In genomic region chr7:1537631-1538412, GRCh38 we compare ENCODE assay signal across 8 cellular contexts. TPM values are rescaled to one million over a fixed set of nuclear protein-coding genes. Genes with fewer than 3 reads are reported as not detected.
DNase-seq lines count a peak whose midpoint lies in the region; ATAC-seq, FAIRE-seq and TF ChIP-seq lines count a peak whose summit lies in the region.

No MANE protein-coding gene starts in this region.

- no peak for FAIRE-seq in H54 (lab: Jason Lieb, UNC)

- DNase-seq in H54 (ENCODE audit: insufficient read length, low spot score) (peak; percentile 96), SK-N-MC (ENCODE audit: low read depth, low spot score) (no peak), fibroblast of gingiva (ENCODE audit: low read depth) (peak; percentile 89), naive B cell (no peak), NCI-H345 (lab: John Stamatoyannopoulos, UW) (no peak), NCI-H510A (lab: John Stamatoyannopoulos, UW) (no peak), AML-193 (lab: John Stamatoyannopoulos, UW) (no peak)

- H3K9me3 ChIP-seq in SK-N-MC (ENCODE audit: low read depth, low read length), result no peaks in the 10 kb centered on the region

- H3K4me1 Mint-ChIP-seq in naive B cell, result peaks cover 11 to 16% (median 13%) of the 10 kb centered on the region in 3 donors

- H3K4me3 ChIP-seq in SK-N-MC, result peak overlapping the region; percentile 56; the same call in 1 of the 2 replicates

- no peaks in the 10 kb centered on the region for H3K27me3 Mint-ChIP-seq in naive B cell

- H3K4me3 Mint-ChIP-seq in naive B cell, result peak overlapping the region in 1 of 8 donors; percentile 80

- H3K27ac Mint-ChIP-seq in naive B cell, result peak overlapping the region in 4 of 6 donors; percentile 7 to 96 (median 38)

- TF ChIP-seq POLR2A in H54 (IDR thresholded peaks at IDR 0.05; ENCODE audit: low read depth, low read length), result no peak

- H3K9ac ChIP-seq in SK-N-MC (ENCODE audit: insufficient read length), result peak overlapping the region; percentile 35

- peak overlapping the region; percentile 71; the same call in 1 of the 2 replicates for H3K27ac ChIP-seq in SK-N-MC

- H3K36me3 ChIP-seq in SK-N-MC (ENCODE audit: insufficient read depth, low read length), result no peaks in the 10 kb centered on the region; the same call in 1 of the 2 replicates

- no peaks in the 10 kb centered on the region for H3K9me3 Mint-ChIP-seq in naive B cell

- no peaks in the 10 kb centered on the region for H3K36me3 Mint-ChIP-seq in naive B cell

- ATAC-seq in naive B cell (ENCODE audit: low read depth in 2 of 2) (no peak), HG03159 (IDR thresholded peaks at IDR 0.05; ENCODE audit: unreplicated experiment) (no peak)

RNA-seq across cellular contexts. Expression of gene MAFK, which starts 7.3 kb away (rescaled TPM):
- 1 to 10 TPM in 1 of 6 donors, under 1 TPM in 5; 0.36 to 1.2 (median 0.66) TPM for polyA plus RNA-seq in naive B cell (ENCODE audit: low read depth in 6 of 6)

RNA-seq across cellular contexts. Expression of gene TMEM184A, which starts 18.2 kb away (rescaled TPM):
- polyA plus RNA-seq in naive B cell (ENCODE audit: low read depth in 6 of 6), result under 1 TPM in 1 of 6 donors, not detected in 5; 0.16 TPM

RNA-seq across cellular contexts. Expression of gene PSMG3, which starts 32.0 kb away (rescaled TPM):
- polyA plus RNA-seq in naive B cell (ENCODE audit: low read depth in 6 of 6), result 10 to 100 TPM; 24.2 to 43.4 (median 38.6) TPM

RNA-seq across cellular contexts. Expression of gene INTS1, which starts 33.6 kb away (rescaled TPM):
- 10 to 100 TPM in 5 of 6 donors, 1 to 10 TPM in 1; 3.0 to 26.7 (median 11.7) TPM for polyA plus RNA-seq in naive B cell (ENCODE audit: low read depth in 6 of 6)

Comparison
In these comparisons a context has a peak if more than half of its experiments do, and no peak if none do; other contexts are left out.
1. DNase-seq: peak in H54 (single experiment) and fibroblast of gingiva (single experiment); none in SK-N-MC (single experiment), naive B cell (single experiment), NCI-H345 (single experiment), NCI-H510A (single experiment) and AML-193 (0 of 2).